11 cellular contexts compared by ENCODE assay signal in the genomic region with DNA sequence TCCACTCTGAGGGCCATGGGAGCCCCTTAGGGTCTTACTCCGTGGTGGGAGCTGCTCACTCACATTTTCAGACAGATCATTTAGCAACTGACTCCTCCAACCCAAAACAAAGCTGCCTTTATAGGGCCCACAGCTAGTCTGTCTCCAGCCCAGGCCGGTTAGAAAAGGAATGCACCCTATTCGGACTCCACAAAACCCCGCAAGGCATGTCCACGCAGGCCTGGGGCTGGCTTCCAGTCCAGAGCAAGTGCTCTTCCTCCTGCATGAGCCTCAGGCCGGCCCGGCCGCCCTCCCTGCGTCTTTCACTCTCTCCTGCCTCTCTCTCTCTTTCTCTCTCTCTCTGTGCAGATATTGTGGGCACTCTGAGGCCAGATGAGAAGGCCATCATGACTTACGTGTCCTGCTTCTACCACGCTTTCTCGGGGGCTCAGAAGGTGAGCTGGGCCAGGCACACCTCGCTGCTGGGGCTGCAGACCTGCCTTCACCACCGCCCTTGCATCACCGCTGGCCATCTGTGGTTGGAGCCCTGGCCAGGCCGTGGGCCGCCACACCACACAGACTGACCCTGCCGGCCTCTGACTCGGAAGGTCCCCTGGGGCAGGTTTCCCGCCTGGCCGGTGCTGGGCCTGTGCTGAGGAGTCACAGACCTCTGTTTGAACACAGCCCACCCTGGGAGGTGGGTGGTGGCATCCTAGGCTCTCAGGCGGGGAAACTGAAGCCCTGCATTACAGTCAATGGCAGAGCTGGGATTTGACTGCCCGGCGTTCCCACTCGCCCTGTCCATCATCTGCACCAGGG. TPM values are rescaled to one million over a fixed set of nuclear protein-coding genes. Genes with fewer than 3 reads are reported as not detected.
A peak's percentile ranks its signal among the peaks of the same experiment; 100 is the strongest.
DNase-seq lines count a peak whose midpoint lies in the region; ATAC-seq, FAIRE-seq and TF ChIP-seq lines count a peak whose summit lies in the region.
"Had no signal": no experiment of that assay in that cellular context is flagged by ENCODE, and none has a peak within 500 bp of the region (broad histone marks: within the 10 kb centered on the region; RNA-seq: fewer than 3 reads in every experiment).

No MANE protein-coding gene starts in this region.

- no peak for FAIRE-seq in GM12892 (lab: Jason Lieb, UNC)

- CTCF ChIA-PET in HEK293 (lab: Yijun Ruan, JAX) (interaction anchor here (0.5 to 1.5 kb wide), 6 partner anchors 19 to 219 kb away, joined by 3 to 7 read pairs (median 4); partner anchors contain the start of genes ACTN4, MRPS12 and SARS2), MCF 10A (lab: Yijun Ruan, JAX) (interaction anchor here (0.6 to 1.3 kb wide), 4 partner anchors 8 to 77 kb away, joined by 3 to 9 read pairs (median 4); no protein-coding TSS in a partner anchor)

- H3K4me3 Mint-ChIP-seq in MCF 10A (ENCODE audit: unreplicated experiment), result no peak overlapping the region
- H3K4me3 Mint-ChIP-seq in stimulated activated naive B cell treated with anti-CD40 and anti-IgM and Interleukin-4, amounts not matched to agents 10 μg/mL and 1 μg/mL and 100 μg/mL, for 72 hours, result no peak overlapping the region
- H3K4me3 Mint-ChIP-seq: activated T-cell treated with anti-CD3 and anti-CD28 coated beads, Interleukin-2, amount 50 U/mL, for 24 hours had no signal

- H3K27me3 Mint-ChIP-seq in MCF 10A (ENCODE audit: insufficient read depth, unreplicated experiment), result no peaks in the 10 kb centered on the region
- no peaks in the 10 kb centered on the region for H3K27me3 Mint-ChIP-seq in stimulated activated naive B cell treated with anti-CD40 and anti-IgM and Interleukin-4, amounts not matched to agents 10 μg/mL and 1 μg/mL and 100 μg/mL, for 72 hours
- H3K27me3 Mint-ChIP-seq: activated T-cell treated with anti-CD3 and anti-CD28 coated beads, Interleukin-2, amount 50 U/mL, for 24 hours had no signal

- POLR2A ChIA-PET in HEK293 (lab: Yijun Ruan, JAX), result interaction anchor here (1.4 to 2.0 kb wide), 4 partner anchors 23 to 219 kb away, joined by 3 to 8 read pairs (median 4); partner anchors contain the start of genes ACTN4, MRPS12 and SARS2
- POLR2A ChIA-PET in MCF 10A (lab: Yijun Ruan, JAX), result interaction anchor here (1.0 to 6.0 kb wide), 2 partner anchors 8 to 62 kb away, joined by 4 to 38 read pairs; partner anchors contain the start of gene ACTN4

- no TSS peak for BruUV-seq in MCF 10A (replicated peaks; lab: Mats Ljungman, UMichigan)

- no peak for TF ChIP-seq CTCF in HEK293 (tag by site-specific recombination; IDR thresholded peaks at IDR 0.05)
- no peak for TF ChIP-seq CTCF in MCF 10A (IDR thresholded peaks at IDR 0.05; ENCODE audit: unreplicated experiment)
- no peak for TF ChIP-seq CTCF in BE2C (IDR thresholded peaks at IDR 0.05; ENCODE audit: low read depth, low read length)

- peak overlapping the region; percentile 89 for H3K27ac Mint-ChIP-seq in MCF 10A (ENCODE audit: low read depth, unreplicated experiment)
- H3K27ac Mint-ChIP-seq in stimulated activated naive B cell treated with anti-CD40 and anti-IgM and Interleukin-4, amounts not matched to agents 10 μg/mL and 1 μg/mL and 100 μg/mL, for 72 hours, result peak overlapping the region; percentile 42

- no peaks in the 10 kb centered on the region for H3K9me3 ChIP-seq in HEK293 (ENCODE audit: control insufficient read depth, insufficient read depth, low read depth, low read length)
- no peaks in the 10 kb centered on the region for H3K9me3 ChIP-seq in BE2C

- no peak for DNase-seq in MCF 10A (ENCODE audit: unreplicated experiment)
- peak; percentile 79 for DNase-seq in left lobe of liver (ENCODE audit: low spot score)
- no peak for DNase-seq in stimulated activated naive B cell treated with anti-CD40 and anti-IgM and Interleukin-4, amounts not matched to agents 10 μg/mL and 1 μg/mL and 100 μg/mL, for 72 hours
- no peak for DNase-seq in GM12892 (ENCODE audit: insufficient read length)
- DNase-seq in BE2C, result no peak
- DNase-seq: activated T-cell treated with anti-CD3 and anti-CD28 coated beads, Interleukin-2, amount 50 U/mL, for 24 hours; NCI-H2081; SW 1271 had no signal

- H3K9me3 Mint-ChIP-seq in MCF 10A (ENCODE audit: unreplicated experiment), result no peaks in the 10 kb centered on the region
- no peaks in the 10 kb centered on the region for H3K9me3 Mint-ChIP-seq in stimulated activated naive B cell treated with anti-CD40 and anti-IgM and Interleukin-4, amounts not matched to agents 10 μg/mL and 1 μg/mL and 100 μg/mL, for 72 hours
- H3K9me3 Mint-ChIP-seq: activated T-cell treated with anti-CD3 and anti-CD28 coated beads, Interleukin-2, amount 50 U/mL, for 24 hours had no signal

- intact Hi-C loops in MCF 10A (cut with micrococcal nuclease), result loop anchor here (10.0 kb wide), 1 partner anchor 156 kb away; no protein-coding TSS in a partner anchor

- ATAC-seq in left lobe of liver (peak; percentile 61), HG02610 (IDR thresholded peaks at IDR 0.05; ENCODE audit: unreplicated experiment) (no peak), GM18861 (IDR thresholded peaks at IDR 0.05; ENCODE audit: unreplicated experiment) (no peak)
- no peak for ATAC-seq in stimulated activated naive B cell treated with anti-CD40 and anti-IgM and Interleukin-4, amounts not matched to agents 10 μg/mL and 1 μg/mL and 100 μg/mL, for 72 hours (replicated peaks)

- no peaks in the 10 kb centered on the region for H3K4me1 ChIP-seq in HEK293 (ENCODE audit: control insufficient read depth, insufficient read depth, low read length)
- H3K4me1 ChIP-seq in BE2C, result no peaks in the 10 kb centered on the region

- H3K36me3 Mint-ChIP-seq in MCF 10A (ENCODE audit: insufficient read depth, unreplicated experiment), result peaks cover 95% of the 10 kb centered on the region
- H3K36me3 Mint-ChIP-seq in stimulated activated naive B cell treated with anti-CD40 and anti-IgM and Interleukin-4, amounts not matched to agents 10 μg/mL and 1 μg/mL and 100 μg/mL, for 72 hours, result peaks cover 34 to 54% of the 10 kb centered on the region in 2 donors

- peak overlapping the region; percentile 22; the same call in 1 of the 2 replicates for H3K27ac ChIP-seq in HEK293 (ENCODE audit: extremely low read depth, low read depth, low read length)

- H3K4me1 Mint-ChIP-seq in MCF 10A (ENCODE audit: insufficient read depth, unreplicated experiment), result peaks cover 11% of the 10 kb centered on the region
- H3K4me1 Mint-ChIP-seq in stimulated activated naive B cell treated with anti-CD40 and anti-IgM and Interleukin-4, amounts not matched to agents 10 μg/mL and 1 μg/mL and 100 μg/mL, for 72 hours, result peaks cover 0 to 3% of the 10 kb centered on the region in 2 donors

- H3K4me3 ChIP-seq in HEK293 (ENCODE audit: low read depth, low read length) (no peak overlapping the region), BE2C (ENCODE audit: low read depth, low read length) (no peak overlapping the region)

- H3K27me3 ChIP-seq in BE2C, result no peaks in the 10 kb centered on the region

- TF ChIP-seq POLR2A in GM12892 (IDR thresholded peaks at IDR 0.05; ENCODE audit: low read depth, low read length), result no peak

- H3K36me3 ChIP-seq in HEK293 (ENCODE audit: control insufficient read depth in 2 of 2, insufficient read depth in 1 of 2, low read length in 2 of 2), result peaks cover 84 to 93% of the 10 kb centered on the region in 2 experiments
- H3K36me3 ChIP-seq in BE2C, result peaks cover 34% of the 10 kb centered on the region

TF ChIP-seq in HEK293, 187 proteins besides CTCF, POLR2A, EP300 and RAD21:
- TF ChIP-seq ZNF600 (tag by site-specific recombination; IDR thresholded peaks at IDR 0.05) (0 out of 2 replicates have a peak, but pooled peaks have one; percentile 19), BCL11A (tag by site-specific recombination; IDR thresholded peaks at IDR 0.05; ENCODE audit: low read depth) (0 out of 2 replicates have a peak, but pooled peaks have one; percentile 20), ZNF366 (tag by site-specific recombination; conservative IDR thresholded peaks at IDR 0.05) (0 out of 2 replicates have a peak, but pooled peaks have one; percentile 14), ZFP69B (tag by site-specific recombination; IDR thresholded peaks at IDR 0.05) (no peak), ZNF560 (tag by site-specific recombination; IDR thresholded peaks at IDR 0.05; ENCODE audit: borderline replicate concordance) (no peak), ZNF747 (tag by site-specific recombination; IDR thresholded peaks at IDR 0.05) (no peak)
TF ChIP-seq in HEK293: peak in this region for 3.

RNA-seq across cellular contexts. Expression of gene CAPN12, which starts 33.1 kb away (rescaled TPM):
- not detected in 2 replicates for total RNA-seq in MCF 10A (2022)
- total RNA-seq in left lobe of liver, result 30.9 TPM
- polyA plus RNA-seq in GM12892 (2012; ENCODE audit: missing spikeins), result 5.8 TPM
- polyA plus RNA-seq in BE2C (2012; ENCODE audit: insufficient read depth, insufficient read length, low read depth), result not detected

Comparison
In these comparisons a context has a peak if more than half of its experiments do, and no peak if none do; other contexts are left out.
1. RNA of gene CAPN12, which starts 33.1 kb away (total RNA-seq): 30.9 TPM in left lobe of liver (single experiment); not detected in MCF 10A; every median in the first group is over 10 times any median in the second.